8 cellular contexts compared by ENCODE assay signal in genomic region chr19:43780706-43781525, GRCh38. TPM values are rescaled to one million over a fixed set of nuclear protein-coding genes. Genes with fewer than 3 reads are reported as not detected.
DNase-seq lines count a peak whose midpoint lies in the region; ATAC-seq and TF ChIP-seq lines count a peak whose summit lies in the region.

Gene KCNN4 (minus strand): TSS chr19:43780973. CDS start chr19:43780861, 112 bp downstream.

- ATAC-seq in HG02970 (IDR thresholded peaks at IDR 0.05; ENCODE audit: low FRiP score, unreplicated experiment), result no peak

- no peaks in the 10 kb centered on the region for H3K27me3 ChIP-seq in Karpas-422 (ENCODE audit: low read length)

- no peaks in the 10 kb centered on the region for H3K9me3 ChIP-seq in Karpas-422 (ENCODE audit: low read length)

- H4K20me1 ChIP-seq in Karpas-422 (ENCODE audit: insufficient read depth, low read depth, low read length), result no peaks in the 10 kb centered on the region

- peak; percentile 89 for DNase-seq in GM13977 (ENCODE audit: low spot score)
- DNase-seq in LoVo (ENCODE audit: low spot score), result peak; percentile 33
- DNase-seq in activated CD4-positive, alpha-beta T cell treated with anti-CD3 and anti-CD28 coated beads, Interleukin-2, amount 50 U/mL, for 1 hour, result peak; percentile 50
- DNase-seq in epithelial cell of prostate (ENCODE audit: low read depth, low spot score), result peak; percentile 95
- peak; percentile 46 to 78 (median 50) for DNase-seq in stimulated activated CD4-positive, alpha-beta T cell treated with anti-CD3 and anti-CD28 coated beads, Interleukin-1b, Interleukin-23, amount 100 ng/mL, for 24 hours (ENCODE audit: low read depth in 4 of 4, low spot score in 1 of 4)
- no peak for DNase-seq in Karpas-422
- no peak for DNase-seq in cerebellar nuclear complex (lab: John Stamatoyannopoulos, UW)

- H3K4me3 ChIP-seq in Karpas-422 (ENCODE audit: low read length), result no peak within 1 kb of the TSS

- peaks cover 8% of the 10 kb centered on the region; the same call in 1 of the 2 replicates for H3K4me1 ChIP-seq in Karpas-422 (ENCODE audit: low read length)

- no peak for TF ChIP-seq CTCF in GM13977 (IDR thresholded peaks at IDR 0.05; ENCODE audit: extremely low read depth, insufficient read depth, missing control alignments)

- no peaks in the 10 kb centered on the region for H3K9me2 ChIP-seq in Karpas-422 (replicated peaks; ENCODE audit: insufficient read depth, low read length)

- no peak within 1 kb of the TSS for H3K9ac ChIP-seq in Karpas-422 (ENCODE audit: low read length)

- H3K36me3 ChIP-seq in Karpas-422 (ENCODE audit: insufficient read depth, low read length), result no peaks in the 10 kb centered on the region

- peak within 1 kb of the TSS; percentile 63 for H3K27ac ChIP-seq in epithelial cell of prostate
- H3K27ac ChIP-seq in Karpas-422 (ENCODE audit: low read length), result no peak within 1 kb of the TSS

- in situ Hi-C loops in GM13977 (cut with MboI; ENCODE audit: low pct_unique_long_range_greater_than_20kb, low sequenced_read_pairs, unreplicated experiment), result loop anchor here (5.0 kb wide), 1 partner anchor 34 kb away; no protein-coding TSS in a partner anchor

- H3K4me2 ChIP-seq in Karpas-422 (ENCODE audit: low read depth, low read length, poor library complexity, severe bottlenecking), result no peak within 1 kb of the TSS

- H2AFZ ChIP-seq in Karpas-422 (ENCODE audit: low read length), result no peak within 1 kb of the TSS

- no peaks in the 10 kb centered on the region for H3K79me2 ChIP-seq in Karpas-422 (ENCODE audit: low read length)

RNA-seq across cellular contexts. Expression of gene KCNN4, which starts in this region (rescaled TPM):
- total RNA-seq in Karpas-422 (2014; rRNA removed; shearing (Covaris generic); ENCODE audit: low replicate concordance), result 0.32 TPM in 1 of 2 replicates, not detected in the other

Comparison
In these comparisons a context has a peak if more than half of its experiments do, and no peak if none do; other contexts are left out.
1. DNase-seq: peak in GM13977 (single experiment), LoVo (single experiment), activated CD4-positive, alpha-beta T cell treated with anti-CD3 and anti-CD28 coated beads, Interleukin-2, amount 50 U/mL, for 1 hour (single experiment), epithelial cell of prostate (single experiment) and stimulated activated CD4-positive, alpha-beta T cell treated with anti-CD3 and anti-CD28 coated beads, Interleukin-1b, Interleukin-23, amount 100 ng/mL, for 24 hours (4 of 4); none in Karpas-422 (single experiment) and cerebellar nuclear complex (0 of 2).